In genomic region chr16:16006650-16007049, GRCh38 we compare ENCODE assay signal across 2 cellular contexts.
TF ChIP-seq lines count a peak whose summit lies in the region.

No MANE protein-coding gene starts in this region.

TF ChIP-seq in GM12891, 5 proteins besides CTCF, POLR2A, EP300 and RAD21 (continued from another document):
- TF ChIP-seq POLR2AphosphoS5 (IDR thresholded peaks at IDR 0.05; ENCODE audit: low read depth, low read length) = no peak
TF ChIP-seq in GM12891: peak in this region for 0.

TF ChIP-seq in GM12878, 131 proteins besides CTCF, POLR2A, EP300 and RAD21 (continued from another document):
- TF ChIP-seq ZBTB33 (IDR thresholded peaks at IDR 0.05) = 0 out of 2 replicates have a peak, but pooled peaks have one; percentile 61
